27 cellular contexts compared by ENCODE assay signal in genomic region chr1:76250317-76250716, GRCh38.
DNase-seq lines count a peak whose midpoint lies in the region; ATAC-seq, FAIRE-seq and TF ChIP-seq lines count a peak whose summit lies in the region.
"Had no signal": no experiment of that assay in that cellular context is flagged by ENCODE, and none has a peak within 500 bp of the region (broad histone marks: within the 10 kb centered on the region; RNA-seq: fewer than 3 reads in every experiment).

No MANE protein-coding gene starts in this region.

- DNase-seq in Ammon's horn (ENCODE audit: low spot score): peak; percentile 46
- peak; percentile 78 for DNase-seq in astrocyte of the hippocampus (ENCODE audit: low read depth, low spot score)
- DNase-seq in HUDEP-2 (lab: John Stamatoyannopoulos, UW; ENCODE audit: unreplicated experiment in 76 of 76): no peak
- DNase-seq in foreskin keratinocyte: no peak
- no peak for DNase-seq in HepG2 (ENCODE audit: low spot score)
- DNase-seq: activated CD4-positive, alpha-beta T cell treated with anti-CD3 and anti-CD28 coated beads for 48 hours; activated naive CD4-positive, alpha-beta T cell treated with anti-CD3 and anti-CD28 coated beads, Interleukin-2, amount 50 U/mL, for 16 hours; CD4-positive, alpha-beta memory T cell; immature natural killer cell; left cardiac atrium; NCI-H1436 treated with DMSO at 0.1 percent for 48 hours; NCI-H510A; right cardiac atrium; SHP77; stimulated activated CD4-positive, alpha-beta T cell treated with anti-CD3 and anti-CD28 coated beads, Interleukin-1b, Interleukin-23, amount 100 ng/mL, for 48 hours; stimulated activated naive CD8-positive, alpha-beta T cell treated with anti-CD3 and anti-CD28 coated beads, Interleukin-15, Interleukin-2, amounts not matched to agents 100 U/mL and 50 U/mL, for 24 hours had no signal

- H3K9ac ChIP-seq in HUES6 (ENCODE audit: low read length) (no peak overlapping the region), HepG2 (ENCODE audit: insufficient read depth, low read depth, low read length) (no peak overlapping the region)

- no peak overlapping the region for H3K4me3 Mint-ChIP-seq in nephron
- H3K4me3 Mint-ChIP-seq: B cell; CD4-positive, alpha-beta memory T cell; immature natural killer cell; memory B cell had no signal

- H3K36me3 ChIP-seq in HUES6 (ENCODE audit: control insufficient read depth, insufficient read depth, low read length): no peaks in the 10 kb centered on the region
- H3K36me3 ChIP-seq in HepG2 (replicated peaks in 1 of 2; ENCODE audit: control insufficient read depth in 1 of 2, insufficient read depth in 2 of 2, low read length in 2 of 2): no peaks in the 10 kb centered on the region
- H3K36me3 ChIP-seq: gastroesophageal sphincter had no signal

- TF ChIP-seq EP300 in HepG2 (IDR thresholded peaks at IDR 0.05; ENCODE audit: low read depth in 2 of 2, low read length in 2 of 2) (no peak), HepG2 (CRISPR knock-in tag; IDR thresholded peaks at IDR 0.05; ENCODE audit: borderline replicate concordance) (no peak)

- H3K27ac ChIP-seq in HUES6 (ENCODE audit: low read depth, low read length) (0 out of 2 replicates have a peak overlapping the region, but pooled peaks have one; percentile 32), foreskin keratinocyte (no peak overlapping the region), HepG2 (ENCODE audit: extremely low read length, insufficient read depth, low read length) (no peak overlapping the region)
- H3K27ac ChIP-seq: gastroesophageal sphincter, hepatocyte, HL-60, VCaP had no signal

- 4% methylated on average over 2 of the region's 2 CpGs for WGBS in HepG2 (ENCODE audit: low lambda C conversion rate)

- TF ChIP-seq POLR2A in HepG2 (IDR thresholded peaks at IDR 0.05; ENCODE audit: insufficient read depth in 1 of 2, low read depth in 2 of 2, low read length in 2 of 2): no peak

- H2AFZ ChIP-seq in HepG2 (ENCODE audit: low read length): no peak overlapping the region
- H2AFZ ChIP-seq: hepatocyte had no signal

- H3K9me3 ChIP-seq in HUES6 (ENCODE audit: control insufficient read depth, insufficient read depth, low read depth, low read length) (no peaks in the 10 kb centered on the region; the same call in 1 of the 2 replicates), HepG2 (ENCODE audit: low read length) (no peaks in the 10 kb centered on the region)

- TF ChIP-seq CTCF in nephron (IDR thresholded peaks at IDR 0.05; ENCODE audit: unreplicated experiment in 3 of 3) (no peak), foreskin keratinocyte (conservative IDR thresholded peaks at IDR 0.05) (no peak), HepG2 (CRISPR knock-in tag; IDR thresholded peaks at IDR 0.05) (no peak)

- H3K4me1 Mint-ChIP-seq in nephron: peaks cover 34% of the 10 kb centered on the region
- H3K4me1 Mint-ChIP-seq: immature natural killer cell had no signal

- FAIRE-seq in HepG2 (lab: Jason Lieb, UNC): no peak
- FAIRE-seq: GM18507 had no signal

- POLR2A ChIA-PET in HepG2 (lab: Yijun Ruan, JAX): no interaction called here

- peaks cover 41% of the 10 kb centered on the region for H3K4me1 ChIP-seq in HUES6 (ENCODE audit: control insufficient read depth, insufficient read depth, low read length)
- H3K4me1 ChIP-seq in foreskin keratinocyte: no peaks in the 10 kb centered on the region
- no peaks in the 10 kb centered on the region for H3K4me1 ChIP-seq in HepG2 (ENCODE audit: insufficient read depth, low read length)

- H3K4me2 ChIP-seq in HepG2 (ENCODE audit: low read depth, low read length): no peak overlapping the region
- H3K4me2 ChIP-seq: hepatocyte had no signal

- H3K27me3 ChIP-seq in HUES6 (ENCODE audit: control insufficient read depth, insufficient read depth, low read length): no peaks in the 10 kb centered on the region
- H3K27me3 ChIP-seq in foreskin keratinocyte: no peaks in the 10 kb centered on the region
- H3K27me3 ChIP-seq in HepG2 (ENCODE audit: control insufficient read depth in 1 of 2, insufficient read depth in 2 of 2, low read length in 2 of 2): no peaks in the 10 kb centered on the region
- H3K27me3 ChIP-seq: gastroesophageal sphincter, hepatocyte had no signal

- in situ Hi-C loops in HepG2 (cut with HindIII; ENCODE audit: extremely low pct_ligation_motif_present, low pct_unique_long_range_greater_than_20kb): no loop called here

- peaks cover 12% of the 10 kb centered on the region for H3K36me3 Mint-ChIP-seq in nephron (ENCODE audit: low read depth)
- H3K36me3 Mint-ChIP-seq: CD4-positive, alpha-beta memory T cell had no signal

- H3K27me3 Mint-ChIP-seq in nephron (ENCODE audit: low read depth): no peaks in the 10 kb centered on the region
- H3K27me3 Mint-ChIP-seq: B cell; CD4-positive, alpha-beta memory T cell had no signal

- intact Hi-C loops in HepG2 (cut with micrococcal nuclease; ENCODE audit: unreplicated experiment): no loop called here

- H4K20me1 ChIP-seq in HepG2 (ENCODE audit: insufficient read depth, low read length): no peaks in the 10 kb centered on the region

- no TSS peak for BruUV-seq in HepG2 (replicated peaks; lab: Mats Ljungman, UMichigan)

- H3K79me2 ChIP-seq in HepG2 (ENCODE audit: insufficient read depth, low read length): no peaks in the 10 kb centered on the region

- peak overlapping the region in 2 of 3 experiments; percentile 9 to 15 for H3K27ac Mint-ChIP-seq in nephron
- H3K27ac Mint-ChIP-seq: activated T-helper 2 cell treated with anti-CD3 and anti-CD28 coated beads, Interferon-gamma antibody, Interleukin-2, Interleukin-4, amounts not matched to agents 10 μg/mL and 5 μg/mL and 100 μg/mL, durations not matched to agents 14 hours and 24 hours and 36 hours; B cell; immature natural killer cell; memory B cell had no signal

- H3K4me3 ChIP-seq in HUES6 (ENCODE audit: low read depth, low read length) (no peak overlapping the region), HepG2 (replicated peaks in 1 of 3; ENCODE audit: insufficient read depth in 1 of 3, low read depth in 2 of 3, low read length in 3 of 3) (no peak overlapping the region)
- H3K4me3 ChIP-seq: gastroesophageal sphincter, hepatocyte had no signal

- CTCF ChIA-PET in HepG2 (lab: Yijun Ruan, JAX; ENCODE audit: low intra/inter-chr PET ratio, low total read pairs): no interaction called here

- no peak for TF ChIP-seq RAD21 in HepG2 (CRISPR knock-in tag; IDR thresholded peaks at IDR 0.05)

- peaks cover 10% of the 10 kb centered on the region for H3K9me3 Mint-ChIP-seq in nephron
- H3K9me3 Mint-ChIP-seq: activated T-helper 2 cell treated with anti-CD3 and anti-CD28 coated beads, Interferon-gamma antibody, Interleukin-2, Interleukin-4, amounts not matched to agents 10 μg/mL and 5 μg/mL and 100 μg/mL, durations not matched to agents 14 hours and 24 hours and 36 hours had no signal

- no peak for ATAC-seq in foreskin keratinocyte
- no peak for ATAC-seq in HepG2
- ATAC-seq: gastroesophageal sphincter; left cardiac atrium; Panc1; stimulated activated naive CD8-positive, alpha-beta T cell treated with anti-CD3 and anti-CD28 coated beads, Interleukin-15, Interleukin-2, amounts not matched to agents 100 U/mL and 50 U/mL, for 24 hours had no signal

TF ChIP-seq in HepG2, 621 proteins besides CTCF, POLR2A, EP300 and RAD21:
- TF ChIP-seq RBFOX2 (IDR thresholded peaks at IDR 0.05; ENCODE audit: low read depth, low read length): no peak
- TF ChIP-seq NCOR1 (IDR thresholded peaks at IDR 0.05; ENCODE audit: borderline replicate concordance, low read length): no peak
- TF ChIP-seq ZNF296 (CRISPR knock-in tag; conservative IDR thresholded peaks at IDR 0.05): no peak
- no peak for TF ChIP-seq SRSF4 (IDR thresholded peaks at IDR 0.05; ENCODE audit: low read depth, low read length, poor library complexity, severe bottlenecking)
- TF ChIP-seq PLRG1 (conservative IDR thresholded peaks at IDR 0.05): no peak

Comparison
In these comparisons a context has a peak if more than half of its experiments do, and no peak if none do; other contexts are left out.
1. DNase-seq: peak in Ammon's horn (single experiment) and astrocyte of the hippocampus (single experiment); none in HUDEP-2 (0 of 76), foreskin keratinocyte (0 of 2) and HepG2 (single experiment).